8 cellular contexts compared by ENCODE assay signal in genomic region chr1:156490401-156491032, GRCh38. TPM values are rescaled to one million over a fixed set of nuclear protein-coding genes. Genes with fewer than 3 reads are reported as not detected.
DNase-seq lines count a peak whose midpoint lies in the region; ATAC-seq and TF ChIP-seq lines count a peak whose summit lies in the region.

No MANE protein-coding gene starts in this region.

- peaks cover 80% of the 10 kb centered on the region for H3K4me1 Mint-ChIP-seq in activated naive CD4-positive, alpha-beta T cell treated with anti-CD3 and anti-CD28 coated beads, Interleukin-2, amount 10 ng/mL, durations not matched to agents 7 days and 5 days
- H3K4me1 Mint-ChIP-seq in type B pancreatic cell (ENCODE audit: unreplicated experiment): peaks cover 50% of the 10 kb centered on the region

- no peaks in the 10 kb centered on the region for H3K27me3 Mint-ChIP-seq in activated naive CD4-positive, alpha-beta T cell treated with anti-CD3 and anti-CD28 coated beads, Interleukin-2, amount 10 ng/mL, durations not matched to agents 7 days and 5 days
- H3K27me3 Mint-ChIP-seq in type B pancreatic cell: no peaks in the 10 kb centered on the region

- H3K4me3 Mint-ChIP-seq in activated naive CD4-positive, alpha-beta T cell treated with anti-CD3 and anti-CD28 coated beads, Interleukin-2, amount 10 ng/mL, durations not matched to agents 7 days and 5 days: no peak overlapping the region
- H3K4me3 Mint-ChIP-seq in type B pancreatic cell: peak overlapping the region; percentile 48

- H3K9me3 Mint-ChIP-seq in activated naive CD4-positive, alpha-beta T cell treated with anti-CD3 and anti-CD28 coated beads, Interleukin-2, amount 10 ng/mL, durations not matched to agents 7 days and 5 days: no peaks in the 10 kb centered on the region
- no peaks in the 10 kb centered on the region for H3K9me3 Mint-ChIP-seq in type B pancreatic cell

- TF ChIP-seq CTCF in type B pancreatic cell (conservative IDR thresholded peaks at IDR 0.05): peak; percentile 56

- peaks cover 37% of the 10 kb centered on the region for H3K36me3 Mint-ChIP-seq in activated naive CD4-positive, alpha-beta T cell treated with anti-CD3 and anti-CD28 coated beads, Interleukin-2, amount 10 ng/mL, durations not matched to agents 7 days and 5 days
- H3K36me3 Mint-ChIP-seq in type B pancreatic cell: peaks cover 4% of the 10 kb centered on the region

- peak; percentile 16 for ATAC-seq in left lobe of liver

- H3K27ac ChIP-seq in angular gyrus (ENCODE audit: low read depth, low read length): peak overlapping the region; percentile 69

- CTCF ChIA-PET in activated naive CD4-positive, alpha-beta T cell treated with anti-CD3 and anti-CD28 coated beads, Interleukin-2, amount 10 ng/mL, durations not matched to agents 7 days and 5 days (lab: Charles Lee): interaction anchor here (0.6 to 13.8 kb wide), 6 partner anchors 10 to 105 kb away, joined by 3 to 150 read pairs (median 6); partner anchors contain the start of gene MEF2D

- DNase-seq in activated naive CD4-positive, alpha-beta T cell treated with anti-CD3 and anti-CD28 coated beads, Interleukin-2, amount 10 ng/mL, durations not matched to agents 7 days and 5 days: no peak
- DNase-seq in activated naive CD4-positive, alpha-beta T cell (lab: John Stamatoyannopoulos, UW): no peak
- DNase-seq in left lobe of liver (ENCODE audit: low spot score) (no peak), type B pancreatic cell (ENCODE audit: extremely low spot score, unreplicated experiment) (no peak), NCI-H1436 (lab: John Stamatoyannopoulos, UW) (no peak)
- DNase-seq in NK-92 treated with Interleukin-12 subunit alpha and Interleukin-12 subunit beta, amount 100 ng/mL, for 24 hours (lab: John Stamatoyannopoulos, UW): no peak
- DNase-seq in activated CD4-positive, CD25-positive, alpha-beta regulatory T cell treated with anti-CD3 and anti-CD28 coated beads, Interleukin-2, amount 50 U/mL, for 72 hours: no peak

- H3K27ac Mint-ChIP-seq in activated naive CD4-positive, alpha-beta T cell treated with anti-CD3 and anti-CD28 coated beads, Interleukin-2, amount 10 ng/mL, durations not matched to agents 7 days and 5 days: peak overlapping the region; percentile 53
- no peak overlapping the region for H3K27ac Mint-ChIP-seq in type B pancreatic cell

RNA-seq across cellular contexts. Expression of gene MEF2D, which starts 10.1 kb away (rescaled TPM):
- total RNA-seq in left lobe of liver: 17.5 TPM
- 20.7 and 26.1 TPM in 2 replicates for total RNA-seq in type B pancreatic cell (ENCODE audit: low replicate concordance)
